ENCODE assay signal across 8 cellular contexts in genomic region chrX:34365482-34365881, GRCh38.
DNase-seq lines count a peak whose midpoint lies in the region; ATAC-seq and TF ChIP-seq lines count a peak whose summit lies in the region.

No MANE protein-coding gene starts in this region.

- H3K27me3 Mint-ChIP-seq in activated CD8-positive, alpha-beta T cell treated with anti-CD3 and anti-CD28 coated beads for 36 hours: no peaks in the 10 kb centered on the region

- no peaks in the 10 kb centered on the region for H3K9me3 Mint-ChIP-seq in activated CD8-positive, alpha-beta T cell treated with anti-CD3 and anti-CD28 coated beads for 36 hours

- TF ChIP-seq CTCF in fibroblast of the aortic adventitia (IDR thresholded peaks at IDR 0.05; ENCODE audit: insufficient read depth, low read length): peak; percentile 41
- TF ChIP-seq CTCF in activated CD8-positive, alpha-beta T cell treated with anti-CD3 and anti-CD28 coated beads for 36 hours (IDR thresholded peaks at IDR 0.05): no peak

- CTCF ChIA-PET in activated CD8-positive, alpha-beta T cell treated with anti-CD3 and anti-CD28 coated beads for 36 hours (lab: Charles Lee): no interaction called here

- no peak for ATAC-seq in GM19467 (IDR thresholded peaks at IDR 0.05; ENCODE audit: unreplicated experiment)
- no peak for ATAC-seq in activated CD8-positive, alpha-beta T cell treated with anti-CD3 and anti-CD28 coated beads for 36 hours

- intact Hi-C loops in activated CD8-positive, alpha-beta T cell treated with anti-CD3 and anti-CD28 coated beads for 36 hours (cut with micrococcal nuclease): no loop called here

- POLR2A ChIA-PET in activated CD8-positive, alpha-beta T cell treated with anti-CD3 and anti-CD28 coated beads for 36 hours (lab: Charles Lee): no interaction called here

- H3K4me1 Mint-ChIP-seq in activated CD8-positive, alpha-beta T cell treated with anti-CD3 and anti-CD28 coated beads for 36 hours (ENCODE audit: low read depth): no peaks in the 10 kb centered on the region

- H3K36me3 Mint-ChIP-seq in activated CD8-positive, alpha-beta T cell treated with anti-CD3 and anti-CD28 coated beads for 36 hours (ENCODE audit: low read depth): no peaks in the 10 kb centered on the region

- no peak overlapping the region for H3K27ac Mint-ChIP-seq in activated CD8-positive, alpha-beta T cell treated with anti-CD3 and anti-CD28 coated beads for 36 hours

- H3K4me3 ChIP-seq in fibroblast of the aortic adventitia (ENCODE audit: low read depth, low read length): no peak overlapping the region

- no peak overlapping the region for H3K4me3 Mint-ChIP-seq in activated CD8-positive, alpha-beta T cell treated with anti-CD3 and anti-CD28 coated beads for 36 hours

- DNase-seq in SIG-M5 treated with dmso at 0.1 percent for 504 hours (lab: John Stamatoyannopoulos, UW; ENCODE audit: unreplicated experiment): peak; percentile 1
- DNase-seq in SIG-M5 (lab: John Stamatoyannopoulos, UW): no peak
- DNase-seq in RKO (ENCODE audit: low spot score): peak; percentile 42
- DNase-seq in fibroblast of the aortic adventitia (ENCODE audit: low read depth): peak; percentile 53
- DNase-seq in stromal cell of bone marrow (ENCODE audit: low read depth): peak; percentile 22
- no peak for DNase-seq in activated CD8-positive, alpha-beta T cell treated with anti-CD3 and anti-CD28 coated beads for 36 hours
- no peak for DNase-seq in NCI-H774 (lab: John Stamatoyannopoulos, UW)

Comparison
In these comparisons a context has a peak if more than half of its experiments do, and no peak if none do; other contexts are left out.
1. DNase-seq: peak in SIG-M5 treated with dmso at 0.1 percent for 504 hours (single experiment), RKO (single experiment), fibroblast of the aortic adventitia (single experiment) and stromal cell of bone marrow (single experiment); none in SIG-M5 (single experiment), activated CD8-positive, alpha-beta T cell treated with anti-CD3 and anti-CD28 coated beads for 36 hours (single experiment) and NCI-H774 (single experiment).